15 cellular contexts compared by ENCODE assay signal in the genomic region with DNA sequence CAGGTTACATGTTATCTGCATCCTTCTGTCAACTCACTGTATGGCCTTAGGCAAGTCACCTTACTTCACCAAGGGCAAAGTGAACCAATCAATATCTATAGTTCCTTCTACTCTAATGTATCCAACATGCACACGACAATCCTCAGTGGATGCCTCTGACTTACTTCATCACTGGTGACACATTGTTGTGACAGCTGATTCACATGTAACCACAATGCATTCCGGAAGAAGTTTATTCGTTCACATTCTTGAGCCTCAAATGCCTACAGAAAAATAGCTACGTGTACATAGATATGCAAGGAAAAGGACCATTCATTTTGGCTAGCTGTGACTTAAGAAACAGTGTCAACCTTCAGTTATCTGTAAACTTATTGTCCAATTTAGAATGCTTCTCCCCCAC. TPM values are rescaled to one million over a fixed set of nuclear protein-coding genes. Genes with fewer than 3 reads are reported as not detected.
DNase-seq lines count a peak whose midpoint lies in the region; ATAC-seq and TF ChIP-seq lines count a peak whose summit lies in the region.
"Had no signal": no experiment of that assay in that cellular context is flagged by ENCODE, and none has a peak within 500 bp of the region (broad histone marks: within the 10 kb centered on the region; RNA-seq: fewer than 3 reads in every experiment).

No MANE protein-coding gene starts in this region.

- DNase-seq in ACHN: peak; percentile 37
- DNase-seq in HCEC 1CT: peak; percentile 80
- DNase-seq in foreskin fibroblast: peak; percentile 94 to 95
- DNase-seq in testis: no peak
- DNase-seq in activated naive CD4-positive, alpha-beta T cell (lab: John Stamatoyannopoulos, UW): no peak
- DNase-seq in right cardiac atrium: no peak
- DNase-seq: activated CD4-positive, alpha-beta T cell treated with anti-CD3 and anti-CD28 coated beads for 36 hours; C1 segment of cervical spinal cord; colonic mucosa; hypothalamus; NCI-H510A had no signal

- no peak for TF ChIP-seq CTCF in VCaP (conservative IDR thresholded peaks at IDR 0.05)
- no peak for TF ChIP-seq CTCF in foreskin fibroblast (IDR thresholded peaks at IDR 0.05; ENCODE audit: low read depth, low read length)
- TF ChIP-seq CTCF in testis (IDR thresholded peaks at IDR 0.05): no peak

- 82 to 92% methylated on average over 4 of the region's 4 CpGs for WGBS in testis, 2 donors
- 76% methylated on average over 4 of the region's 4 CpGs for WGBS in right cardiac atrium

- no peaks in the 10 kb centered on the region for H3K36me3 ChIP-seq in testis (ENCODE audit: low read depth, missing control alignments)
- H3K36me3 ChIP-seq: colonic mucosa had no signal

- H3K27ac ChIP-seq in VCaP (peak overlapping the region; percentile 24; the same call in 1 of the 2 replicates), testis (no peak overlapping the region), right cardiac atrium (ENCODE audit: low read length) (no peak overlapping the region)
- H3K27ac ChIP-seq: colonic mucosa, SK-N-MC had no signal

- H3K4me3 ChIP-seq in foreskin fibroblast (ENCODE audit: low read depth in 1 of 2, low read length in 2 of 2) (no peak overlapping the region), testis (no peak overlapping the region), right cardiac atrium (ENCODE audit: low read length) (no peak overlapping the region)
- H3K4me3 ChIP-seq: colonic mucosa, SK-N-MC had no signal

- in situ Hi-C loops in ACHN (cut with HindIII; ENCODE audit: low pct_ligation_motif_present, low pct_unique_long_range_greater_than_20kb, low sequenced_read_pairs): no loop called here

- ATAC-seq in GM21786 (IDR thresholded peaks at IDR 0.05; ENCODE audit: unreplicated experiment): no peak
- no peak for ATAC-seq in right cardiac atrium
- ATAC-seq: activated CD4-positive, alpha-beta T cell treated with anti-CD3 and anti-CD28 coated beads for 36 hours; activated T-helper 17 cell treated with anti-CD3 and anti-CD28 coated beads, Interleukin-2, amount 50 U/mL, for 72 hours had no signal

- intact Hi-C loops in testis (cut with DNase I; ENCODE audit: low total_unique reads): no loop called here
- intact Hi-C loops in right cardiac atrium (cut with DNase I): no loop called here

- no peaks in the 10 kb centered on the region for H3K4me1 ChIP-seq in testis
- no peaks in the 10 kb centered on the region for H3K4me1 ChIP-seq in right cardiac atrium (ENCODE audit: control insufficient read depth, insufficient read depth, low read length)
- H3K4me1 ChIP-seq: colonic mucosa had no signal

- TF ChIP-seq POLR2A in testis (IDR thresholded peaks at IDR 0.05): no peak

- H3K27me3 ChIP-seq in testis: no peaks in the 10 kb centered on the region
- H3K27me3 ChIP-seq in right cardiac atrium (ENCODE audit: control insufficient read depth, insufficient read depth): no peaks in the 10 kb centered on the region
- H3K27me3 ChIP-seq: colonic mucosa had no signal

- no peaks in the 10 kb centered on the region for H3K9me3 ChIP-seq in testis
- no peaks in the 10 kb centered on the region for H3K9me3 ChIP-seq in right cardiac atrium (ENCODE audit: control insufficient read depth, low read length)
- H3K9me3 ChIP-seq: colonic mucosa had no signal

RNA-seq across cellular contexts. Expression of gene EPG5, which starts 26.3 kb away (rescaled TPM):
- total RNA-seq in testis (10 to 100 TPM; 55.7 to 66.4 TPM), right cardiac atrium (10 to 100 TPM; 19.5 to 22.0 (median 21.4) TPM)
- polyA plus RNA-seq in testis (ENCODE audit: insufficient read depth, low read depth, low replicate concordance) (19.0 TPM), right cardiac atrium (8.2 TPM)

Comparison
In these comparisons a context has a peak if more than half of its experiments do, and no peak if none do; other contexts are left out.
1. DNase-seq: peak in ACHN (single experiment), HCEC 1CT (single experiment) and foreskin fibroblast (2 of 2); none in testis (single experiment), activated naive CD4-positive, alpha-beta T cell (0 of 4) and right cardiac atrium (0 of 3).